Comparison of ENCODE assay signal across 2 cellular contexts in genomic region chrX:109797311-109797975, GRCh38.
TF ChIP-seq lines count a peak whose summit lies in the region.

No MANE protein-coding gene starts in this region.

TF ChIP-seq in IMR-90, 13 proteins besides CTCF, POLR2A, EP300 and RAD21:
- no peak for TF ChIP-seq NFE2L2 (IDR thresholded peaks at IDR 0.05; ENCODE audit: low read depth, low read length)
- TF ChIP-seq CEBPB (IDR thresholded peaks at IDR 0.05; ENCODE audit: low read depth, low read length): no peak
- TF ChIP-seq MAZ (IDR thresholded peaks at IDR 0.05; ENCODE audit: borderline replicate concordance, low read depth, low read length): no peak
- no peak for TF ChIP-seq USF2 (IDR thresholded peaks at IDR 0.05; ENCODE audit: low read depth, low read length)
- TF ChIP-seq FOS (IDR thresholded peaks at IDR 0.05; ENCODE audit: low read depth, low read length): no peak
- TF ChIP-seq SMC3 (IDR thresholded peaks at IDR 0.05; ENCODE audit: low read depth, low read length): no peak
- no peak for TF ChIP-seq CHD1 (IDR thresholded peaks at IDR 0.05; ENCODE audit: low read depth, low read length)
- TF ChIP-seq RFX5 (IDR thresholded peaks at IDR 0.05; ENCODE audit: low read depth, low read length): no peak
- no peak for TF ChIP-seq RCOR1 (IDR thresholded peaks at IDR 0.05; ENCODE audit: insufficient replicate concordance, low read length)

TF ChIP-seq in endothelial cell of umbilical vein, 7 proteins besides CTCF, POLR2A, EP300 and RAD21:
- TF ChIP-seq JUN (IDR thresholded peaks at IDR 0.05; ENCODE audit: borderline replicate concordance, insufficient read depth, insufficient read length, low read depth) (no peak), MYC (IDR thresholded peaks at IDR 0.05; ENCODE audit: low read depth, low read length) (no peak), POLR2AphosphoS5 (IDR thresholded peaks at IDR 0.05; ENCODE audit: insufficient read depth, low read depth, low read length) (no peak), GATA2 (IDR thresholded peaks at IDR 0.05; ENCODE audit: insufficient read depth, insufficient read length, low read depth, low read length) (no peak), EZH2 (IDR thresholded peaks at IDR 0.05; ENCODE audit: borderline replicate concordance, low read depth, low read length, severe bottlenecking) (no peak), MAX (IDR thresholded peaks at IDR 0.05; ENCODE audit: insufficient read depth, insufficient read length) (no peak), FOS (IDR thresholded peaks at IDR 0.05; ENCODE audit: borderline replicate concordance, insufficient read depth, low read length) (no peak)
